Comparison of ENCODE assay signal across 9 cellular contexts in the genomic region with DNA sequence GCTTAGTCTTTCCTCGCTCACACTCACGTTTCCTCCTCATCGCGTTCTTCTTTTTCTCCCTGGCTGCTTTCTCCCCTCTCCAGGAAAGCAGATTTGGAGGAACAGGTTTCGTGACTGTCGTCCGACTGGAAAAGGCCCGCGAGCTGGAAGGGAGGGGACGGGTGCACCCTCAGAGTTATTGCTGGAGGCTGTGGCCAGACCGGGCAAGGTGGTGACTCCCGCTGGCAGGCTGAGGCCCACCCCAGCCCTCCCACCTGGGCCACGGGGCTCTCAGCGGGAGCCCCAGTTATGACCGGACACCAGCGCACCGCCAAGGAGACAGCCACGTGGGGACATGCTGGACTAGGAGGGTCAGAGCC. TPM values are rescaled to one million over a fixed set of nuclear protein-coding genes. Genes with fewer than 3 reads are reported as not detected.
DNase-seq lines count a peak whose midpoint lies in the region; ATAC-seq and TF ChIP-seq lines count a peak whose summit lies in the region.
"Not testable (repeated sequence)": the region's sequence is repeated elsewhere in the genome, so short reads cannot be mapped to it uniquely, and the experiment has no call there.
"Had no signal": no experiment of that assay in that cellular context is flagged by ENCODE, and none has a peak within 500 bp of the region (broad histone marks: within the 10 kb centered on the region; RNA-seq: fewer than 3 reads in every experiment).

No MANE protein-coding gene starts in this region.

- BruUV-seq in Panc1 (replicated peaks; lab: Mats Ljungman, UMichigan): not testable (repeated sequence)

- ATAC-seq in GM21825 (IDR thresholded peaks at IDR 0.05; ENCODE audit: unreplicated experiment): peak; percentile 8
- ATAC-seq in Panc1: peak; percentile 4; the same call in 1 of the 2 replicates
- ATAC-seq in gastrocnemius medialis: not testable (repeated sequence)

- H3K27me3 Mint-ChIP-seq in activated naive CD4-positive, alpha-beta T cell treated with anti-CD3 and anti-CD28 coated beads, Interleukin-2, amount 10 ng/mL, durations not matched to agents 7 days and 5 days: peaks cover 71% of the 10 kb centered on the region

- H3K36me3 Mint-ChIP-seq in activated naive CD4-positive, alpha-beta T cell treated with anti-CD3 and anti-CD28 coated beads, Interleukin-2, amount 10 ng/mL, durations not matched to agents 7 days and 5 days: not testable (repeated sequence)

- H3K4me1 ChIP-seq in Panc1 (ENCODE audit: control insufficient read depth, insufficient read depth, low read length); mucosa of rectum (ENCODE audit: control insufficient read depth in 2 of 2, insufficient read depth in 2 of 2, low read length in 2 of 2); gastrocnemius medialis: not testable (repeated sequence)
- peaks cover 22% of the 10 kb centered on the region for H3K4me1 ChIP-seq in left ventricle myocardium inferior
- H3K4me1 ChIP-seq in vagina: peaks cover 21% of the 10 kb centered on the region

- H3K4me3 ChIP-seq in Panc1 (ENCODE audit: low read depth in 2 of 2, low read length in 2 of 2): peak overlapping the region; percentile 46 to 64; a peak in 3 of 4 replicates
- peak overlapping the region; percentile 47 to 93 (median 70) for H3K4me3 ChIP-seq in dorsolateral prefrontal cortex
- peak overlapping the region; percentile 66 for H3K4me3 ChIP-seq in left ventricle myocardium inferior
- H3K4me3 ChIP-seq in mucosa of rectum (ENCODE audit: low read length in 2 of 2): peak overlapping the region; percentile 26 to 47
- H3K4me3 ChIP-seq in gastrocnemius medialis: peak overlapping the region; percentile 51 to 79 (median 60)
- H3K4me3 ChIP-seq in vagina: peak overlapping the region; percentile 45 to 65

- peak overlapping the region in 1 of 2 donors; percentile 33 for H3K9ac ChIP-seq in mucosa of rectum (ENCODE audit: low read depth in 1 of 2, low read length in 2 of 2)

- not testable (repeated sequence) for H3K27ac Mint-ChIP-seq in activated naive CD4-positive, alpha-beta T cell treated with anti-CD3 and anti-CD28 coated beads, Interleukin-2, amount 10 ng/mL, durations not matched to agents 7 days and 5 days

- TF ChIP-seq CTCF in Panc1 (IDR thresholded peaks at IDR 0.05) (peak; percentile 28; the same call in 1 of the 2 replicates), dorsolateral prefrontal cortex (IDR thresholded peaks at IDR 0.05 in 54 of 56, conservative IDR thresholded peaks at IDR 0.05 in 2 of 56; ENCODE audit: low read depth in 1 of 56, partially characterized antibody in 56 of 56) (peak in 3 of 56 donors; percentile 0 to 4 (median 1))
- not testable (repeated sequence) for TF ChIP-seq CTCF in left ventricle myocardium inferior (IDR thresholded peaks at IDR 0.05; ENCODE audit: borderline replicate concordance); gastrocnemius medialis (IDR thresholded peaks at IDR 0.05 in 4 of 5, conservative IDR thresholded peaks at IDR 0.05 in 1 of 5); vagina (IDR thresholded peaks at IDR 0.05)

- not testable (repeated sequence) for H3K36me3 ChIP-seq in Panc1 (ENCODE audit: control insufficient read depth, insufficient read depth, low read length); left ventricle myocardium inferior; mucosa of rectum (ENCODE audit: control insufficient read depth in 2 of 2, insufficient read depth in 2 of 2, low read length in 2 of 2); gastrocnemius medialis; vagina

- DNase-seq in Panc1 (ENCODE audit: low read depth, low spot score); activated naive CD4-positive, alpha-beta T cell treated with anti-CD3 and anti-CD28 coated beads, Interleukin-2, amount 10 ng/mL, durations not matched to agents 7 days and 5 days; dorsolateral prefrontal cortex; left ventricle myocardium inferior; gastrocnemius medialis; vagina (ENCODE audit: extremely low spot score in 2 of 2): not testable (repeated sequence)

- not testable (repeated sequence) for TF ChIP-seq POLR2A in gastrocnemius medialis (IDR thresholded peaks at IDR 0.05); vagina (IDR thresholded peaks at IDR 0.05)

- peaks cover 21% of the 10 kb centered on the region for H3K4me1 Mint-ChIP-seq in activated naive CD4-positive, alpha-beta T cell treated with anti-CD3 and anti-CD28 coated beads, Interleukin-2, amount 10 ng/mL, durations not matched to agents 7 days and 5 days

- CTCF ChIA-PET in Panc1 (lab: Charles Lee): interaction anchor here (0.6 to 1.3 kb wide), 3 partner anchors 57 to 587 kb away, joined by 3 to 4 read pairs (median 3); no protein-coding TSS in a partner anchor
- CTCF ChIA-PET in activated naive CD4-positive, alpha-beta T cell treated with anti-CD3 and anti-CD28 coated beads, Interleukin-2, amount 10 ng/mL, durations not matched to agents 7 days and 5 days (lab: Charles Lee): interaction anchor here (0.7 to 4.0 kb wide), 4 partner anchors 29 to 469 kb away, joined by 3 to 20 read pairs (median 7); no protein-coding TSS in a partner anchor

- in situ Hi-C loops in Panc1 (cut with HindIII; ENCODE audit: low pct_unique_long_range_greater_than_20kb, low sequenced_read_pairs); gastrocnemius medialis (cut with MboI; ENCODE audit: low sequenced_read_pairs in 4 of 4): not testable (repeated sequence)

- not testable (repeated sequence) for H3K27me3 ChIP-seq in Panc1 (ENCODE audit: control insufficient read depth, insufficient read depth, low read length); dorsolateral prefrontal cortex; vagina
- H3K27me3 ChIP-seq in left ventricle myocardium inferior (ENCODE audit: low read depth) (peaks cover 73% of the 10 kb centered on the region), mucosa of rectum (ENCODE audit: control insufficient read depth in 2 of 2, insufficient read depth in 2 of 2, low read length in 2 of 2) (peaks cover 23 to 41% of the 10 kb centered on the region in 2 donors), gastrocnemius medialis (peaks cover 22 to 50% (median 32%) of the 10 kb centered on the region in 3 donors)

- not testable (repeated sequence) for H3K9me3 Mint-ChIP-seq in activated naive CD4-positive, alpha-beta T cell treated with anti-CD3 and anti-CD28 coated beads, Interleukin-2, amount 10 ng/mL, durations not matched to agents 7 days and 5 days

- H3K27ac ChIP-seq in Panc1 (ENCODE audit: low read length); left ventricle myocardium inferior (replicated peaks); mucosa of rectum (ENCODE audit: low read depth in 2 of 2, low read length in 2 of 2); gastrocnemius medialis; vagina: not testable (repeated sequence)
- peak overlapping the region in 39 of 59 donors; percentile 6 to 86 (median 60) for H3K27ac ChIP-seq in dorsolateral prefrontal cortex

- POLR2A ChIA-PET in Panc1 (lab: Charles Lee): not testable (repeated sequence)

- intact Hi-C loops in Panc1 (cut with micrococcal nuclease; ENCODE audit: unreplicated experiment); dorsolateral prefrontal cortex (cut with DNase I); left ventricle myocardium inferior (cut with micrococcal nuclease); gastrocnemius medialis (cut with DNase I; ENCODE audit: low total_unique reads); vagina (cut with DNase I): not testable (repeated sequence)

- H3K9me3 ChIP-seq in Panc1 (ENCODE audit: control insufficient read depth, insufficient read depth, low read depth, low read length); left ventricle myocardium inferior (replicated peaks); mucosa of rectum (ENCODE audit: control insufficient read depth in 2 of 2, low read length in 2 of 2); gastrocnemius medialis; vagina: not testable (repeated sequence)

- H3K4me3 Mint-ChIP-seq in activated naive CD4-positive, alpha-beta T cell treated with anti-CD3 and anti-CD28 coated beads, Interleukin-2, amount 10 ng/mL, durations not matched to agents 7 days and 5 days: peak overlapping the region; percentile 67

RNA-seq across cellular contexts. Expression of gene LAMP3, which starts 17.0 kb away (rescaled TPM):
- total RNA-seq in Panc1 (2021; ENCODE audit: unreplicated experiment) (3.1 TPM), dorsolateral prefrontal cortex (1 to 10 TPM in 12 of 120 experiments, under 1 TPM in 79, not detected in 29; 0.15 to 1.8 (median 0.50) TPM), left ventricle myocardium inferior (not detected), gastrocnemius medialis (not detected), vagina (3.9 TPM)
- polyA plus RNA-seq in Panc1 (2012; ENCODE audit: insufficient read length): 1.7 TPM
- total RNA-seq: mesenteric fat pad had no signal
